In genomic region chr9:95226921-95227320, GRCh38 we compare ENCODE assay signal across 34 cellular contexts.
"Had no signal": no experiment of that assay in that cellular context is flagged by ENCODE, and none has a peak within 500 bp of the region (broad histone marks: within the 10 kb centered on the region; RNA-seq: fewer than 3 reads in every experiment).

No MANE protein-coding gene starts in this region.

- FAIRE-seq: bronchial epithelial cell, colon, endometrium, pancreas, TTC549, urothelium cell line had no signal

- ATAC-seq: gastrocnemius medialis, pancreas had no signal

- H3K4me1 Mint-ChIP-seq: activated CD4-positive, alpha-beta T cell treated with anti-CD3 and anti-CD28 coated beads, Interleukin-2, amount 10 ng/mL, durations not matched to agents 7 days and 5 days; activated naive CD4-positive, alpha-beta T cell treated with anti-CD3 and anti-CD28 coated beads, Interleukin-2, amount 10 ng/mL, durations not matched to agents 7 days and 5 days; central memory CD8-positive, alpha-beta T cell; naive B cell had no signal

- H3K36me3 ChIP-seq: gastrocnemius medialis, pancreas, prostate gland, thoracic aorta had no signal

- H3K27ac Mint-ChIP-seq: activated CD4-positive, alpha-beta memory T cell treated with anti-CD3 and anti-CD28 coated beads, Interleukin-2, amount 10 ng/mL, durations not matched to agents 7 days and 5 days; activated CD4-positive, alpha-beta T cell treated with anti-CD3 and anti-CD28 coated beads, Interleukin-2, amount 10 ng/mL, durations not matched to agents 7 days and 5 days; activated naive CD4-positive, alpha-beta T cell treated with anti-CD3 and anti-CD28 coated beads, Interleukin-2, amount 10 ng/mL, durations not matched to agents 7 days and 5 days; activated T-cell treated with anti-CD3 and anti-CD28 coated beads, Interleukin-2, amount 50 U/mL, for 24 hours; mesothelial cell of epicardium; naive B cell; nephron progenitor cell; T-helper 1 cell treated with Interleukin-12 subunit alpha and Interleukin-12 subunit beta and Interleukin-4 antibody, amounts not matched to agents 30 μg/mL and 1 μg/mL, for 36 hours had no signal

- H3K9me3 ChIP-seq: gastrocnemius medialis, pancreas, prostate gland, thoracic aorta had no signal

- H3K27me3 Mint-ChIP-seq: activated CD4-positive, alpha-beta memory T cell treated with anti-CD3 and anti-CD28 coated beads, Interleukin-2, amount 10 ng/mL, durations not matched to agents 7 days and 5 days; activated CD4-positive, alpha-beta T cell treated with anti-CD3 and anti-CD28 coated beads, Interleukin-2, amount 10 ng/mL, durations not matched to agents 7 days and 5 days; activated naive CD4-positive, alpha-beta T cell treated with anti-CD3 and anti-CD28 coated beads, Interleukin-2, amount 10 ng/mL, durations not matched to agents 7 days and 5 days; activated T-cell treated with anti-CD3 and anti-CD28 coated beads, Interleukin-2, amount 50 U/mL, for 24 hours; central memory CD8-positive, alpha-beta T cell; naive B cell had no signal

- H3K4me2 ChIP-seq: hepatocyte, smooth muscle cell had no signal

- DNase-seq: activated CD4-positive, alpha-beta memory T cell treated with anti-CD3 and anti-CD28 coated beads, Interleukin-2, amount 10 ng/mL, durations not matched to agents 7 days and 5 days; activated CD4-positive, alpha-beta T cell treated with anti-CD3 and anti-CD28 coated beads for 1 hour; activated CD4-positive, alpha-beta T cell treated with anti-CD3 and anti-CD28 coated beads, Interleukin-2, amount 10 ng/mL, durations not matched to agents 7 days and 5 days; activated CD8-positive, alpha-beta memory T cell treated with anti-CD3 and anti-CD28 coated beads, Interleukin-2, amount 50 U/mL, for 48 hours; activated gamma-delta T cell; activated naive CD4-positive, alpha-beta T cell treated with anti-CD3 and anti-CD28 coated beads, Interleukin-2, amount 10 ng/mL, durations not matched to agents 7 days and 5 days; activated T-cell treated with anti-CD3 and anti-CD28 coated beads, Interleukin-2, amount 50 U/mL, for 24 hours; effector CD8-positive, alpha-beta T cell; gastrocnemius medialis; islet precursor cell; left cardiac atrium; mammary epithelial cell; naive B cell; nephron progenitor cell; pancreas; stimulated activated CD4-positive, alpha-beta T cell treated with anti-CD3 and anti-CD28 coated beads, Interleukin-15, amount 100 ng/mL, for 24 hours; stimulated activated naive CD4-positive, alpha-beta T cell; SW 1271; T-helper 9 cell; trophoblast cell; WERI-Rb-1 had no signal

- H3K4me1 ChIP-seq: gastrocnemius medialis, prostate gland had no signal

- H3K79me2 ChIP-seq: hepatocyte had no signal

- H3K9me3 Mint-ChIP-seq: central memory CD8-positive, alpha-beta T cell; nephron progenitor cell had no signal

- H3K27me3 ChIP-seq: gastrocnemius medialis, hepatocyte, pancreas had no signal

- H3K4me3 Mint-ChIP-seq: activated CD4-positive, alpha-beta memory T cell treated with anti-CD3 and anti-CD28 coated beads, Interleukin-2, amount 10 ng/mL, durations not matched to agents 7 days and 5 days; activated CD4-positive, alpha-beta T cell treated with anti-CD3 and anti-CD28 coated beads, Interleukin-2, amount 10 ng/mL, durations not matched to agents 7 days and 5 days; activated naive CD4-positive, alpha-beta T cell treated with anti-CD3 and anti-CD28 coated beads, Interleukin-2, amount 10 ng/mL, durations not matched to agents 7 days and 5 days; activated T-cell treated with anti-CD3 and anti-CD28 coated beads, Interleukin-2, amount 50 U/mL, for 24 hours; central memory CD8-positive, alpha-beta T cell; mesothelial cell of epicardium; naive B cell; nephron progenitor cell; T-helper 1 cell treated with Interleukin-12 subunit alpha and Interleukin-12 subunit beta and Interleukin-4 antibody, amounts not matched to agents 30 μg/mL and 1 μg/mL, for 36 hours had no signal

- H3K4me3 ChIP-seq: gastrocnemius medialis, hepatocyte, pancreas, prostate gland, smooth muscle cell, thoracic aorta had no signal

- H3K27ac ChIP-seq: epithelial cell of prostate, gastrocnemius medialis, hepatocyte, pancreas, prostate gland, thoracic aorta, WERI-Rb-1 had no signal

- H2AFZ ChIP-seq: hepatocyte had no signal
